19 cellular contexts compared by ENCODE assay signal in the genomic region with DNA sequence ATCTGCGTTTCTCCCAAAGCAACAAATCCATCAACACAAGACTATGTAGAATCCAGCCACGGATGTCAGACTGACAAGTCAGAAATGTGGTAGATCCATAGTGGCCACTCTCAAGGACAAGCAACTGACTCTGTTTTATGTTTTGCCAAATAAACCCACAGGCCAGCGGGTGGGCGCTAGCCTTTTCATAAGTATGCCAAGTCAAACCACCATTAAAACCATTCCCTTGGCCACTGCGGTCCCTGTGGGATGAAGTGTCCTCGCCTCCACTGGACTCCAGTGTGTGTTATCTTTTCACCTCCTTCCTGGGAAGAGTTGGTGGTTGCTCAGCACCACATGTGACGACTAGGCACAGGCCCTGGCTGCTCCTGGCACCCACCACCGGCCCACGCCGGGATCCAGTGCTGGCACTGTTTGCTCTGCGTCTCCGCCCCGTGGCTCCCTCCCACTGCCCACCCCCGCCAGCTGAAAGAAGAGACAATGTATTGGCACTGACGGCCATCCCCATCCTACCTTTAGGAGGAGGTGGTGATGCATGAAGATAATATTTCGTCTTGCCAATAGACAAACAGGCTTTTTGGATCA.
A peak's percentile ranks its signal among the peaks of the same experiment; 100 is the strongest.
DNase-seq lines count a peak whose midpoint lies in the region; ATAC-seq, FAIRE-seq and TF ChIP-seq lines count a peak whose summit lies in the region.
"Had no signal": no experiment of that assay in that cellular context is flagged by ENCODE, and none has a peak within 500 bp of the region (broad histone marks: within the 10 kb centered on the region; RNA-seq: fewer than 3 reads in every experiment).

No MANE protein-coding gene starts in this region.

- CTCF ChIA-PET in HEK293 (lab: Yijun Ruan, JAX) = no interaction called here

- H3K27ac Mint-ChIP-seq in osteocyte (ENCODE audit: unreplicated experiment) = no peak overlapping the region
- H3K27ac Mint-ChIP-seq in effector memory CD8-positive, alpha-beta T cell = no peak overlapping the region
- H3K27ac Mint-ChIP-seq: CD4-positive, alpha-beta T cell had no signal

- H3K27me3 ChIP-seq in mesendoderm (ENCODE audit: insufficient read depth, low read length, poor library complexity) = no peaks in the 10 kb centered on the region

- H3K4ac ChIP-seq in mesendoderm (ENCODE audit: low read depth, low read length) = no peak overlapping the region

- no peak overlapping the region for H2BK120ac ChIP-seq in mesendoderm (ENCODE audit: low read depth, low read length)

- H3K18ac ChIP-seq in mesendoderm (ENCODE audit: low read length) = no peak overlapping the region

- no peak overlapping the region for H3K4me3 ChIP-seq in HEK293 (ENCODE audit: low read depth, low read length)
- H3K4me3 ChIP-seq in mesendoderm (ENCODE audit: low read length) = no peak overlapping the region
- H3K4me3 ChIP-seq: A549, GM12878, HAP-1 had no signal

- H3K27me3 Mint-ChIP-seq in osteocyte (ENCODE audit: unreplicated experiment) = no peaks in the 10 kb centered on the region
- no peaks in the 10 kb centered on the region for H3K27me3 Mint-ChIP-seq in effector memory CD8-positive, alpha-beta T cell
- H3K27me3 Mint-ChIP-seq: CD4-positive, alpha-beta T cell had no signal

- H3K4me2 ChIP-seq in mesendoderm (ENCODE audit: low read length) = no peak overlapping the region
- H3K4me2 ChIP-seq: A549 had no signal

- no peak overlapping the region for H3K23ac ChIP-seq in mesendoderm (ENCODE audit: low read length)

- H3K79me1 ChIP-seq in mesendoderm (ENCODE audit: low read length) = no peaks in the 10 kb centered on the region

- peak overlapping the region; percentile 4 for H3K56ac ChIP-seq in mesendoderm (ENCODE audit: low read length)

- no peak for ATAC-seq in effector memory CD8-positive, alpha-beta T cell (replicated peaks)
- ATAC-seq: A549, GM12878 had no signal

- no peaks in the 10 kb centered on the region for H3K36me3 ChIP-seq in HEK293 (ENCODE audit: control insufficient read depth in 2 of 2, insufficient read depth in 1 of 2, low read length in 2 of 2)
- no peaks in the 10 kb centered on the region for H3K36me3 ChIP-seq in mesendoderm (ENCODE audit: control insufficient read depth, insufficient read depth, low read length)
- H3K36me3 ChIP-seq: HAP-1 had no signal

- no peaks in the 10 kb centered on the region for H3K79me2 ChIP-seq in mesendoderm (ENCODE audit: control insufficient read depth, insufficient read depth, low read length)

- no peak overlapping the region for H3K27ac ChIP-seq in HEK293 (ENCODE audit: extremely low read depth, low read depth, low read length)
- H3K27ac ChIP-seq in mesendoderm (ENCODE audit: low read depth, low read length) = no peak overlapping the region
- H3K27ac ChIP-seq: 22Rv1, A549, C4-2B had no signal

- no peak for FAIRE-seq in H54 (lab: Jason Lieb, UNC)
- FAIRE-seq: A549, GM12878, H1 had no signal

- no peak overlapping the region for H3K9ac ChIP-seq in mesendoderm (ENCODE audit: low read length)

- H3K4me3 Mint-ChIP-seq in osteocyte (ENCODE audit: unreplicated experiment) = no peak overlapping the region
- no peak overlapping the region for H3K4me3 Mint-ChIP-seq in effector memory CD8-positive, alpha-beta T cell
- H3K4me3 Mint-ChIP-seq: CD4-positive, alpha-beta T cell had no signal

- no peak overlapping the region for H4K8ac ChIP-seq in mesendoderm (ENCODE audit: low read depth, low read length)

- no peaks in the 10 kb centered on the region for H3K9me3 ChIP-seq in HEK293 (ENCODE audit: control insufficient read depth, insufficient read depth, low read depth, low read length)
- H3K9me3 ChIP-seq: A549, Caco-2, HAP-1 had no signal

- no peak overlapping the region for H2BK5ac ChIP-seq in mesendoderm (ENCODE audit: low read length)

- H3K4me1 Mint-ChIP-seq in osteocyte (ENCODE audit: unreplicated experiment) = no peaks in the 10 kb centered on the region
- peaks cover 0 to 2% of the 10 kb centered on the region in 2 donors for H3K4me1 Mint-ChIP-seq in effector memory CD8-positive, alpha-beta T cell (ENCODE audit: low read depth in 2 of 2)

- TF ChIP-seq POLR2A in H54 (IDR thresholded peaks at IDR 0.05; ENCODE audit: low read depth, low read length) = no peak

- TF ChIP-seq CTCF in HEK293 (tag by site-specific recombination; IDR thresholded peaks at IDR 0.05) (no peak), osteocyte (IDR thresholded peaks at IDR 0.05) (no peak)

- no peak overlapping the region for H4K5ac ChIP-seq in mesendoderm (ENCODE audit: low read length)

- no peak overlapping the region for H2AK5ac ChIP-seq in mesendoderm (ENCODE audit: low read length)

- POLR2A ChIA-PET in HEK293 (lab: Yijun Ruan, JAX) = no interaction called here

- H3K4me1 ChIP-seq in HEK293 (ENCODE audit: control insufficient read depth, insufficient read depth, low read length) (no peaks in the 10 kb centered on the region; the same call in 1 of the 2 replicates), mesendoderm (ENCODE audit: control insufficient read depth, low read depth, low read length) (no peaks in the 10 kb centered on the region)
- H3K4me1 ChIP-seq: A549, Caco-2 had no signal

- no peaks in the 10 kb centered on the region for H3K9me3 Mint-ChIP-seq in osteocyte (ENCODE audit: unreplicated experiment)
- no peaks in the 10 kb centered on the region for H3K9me3 Mint-ChIP-seq in effector memory CD8-positive, alpha-beta T cell
- H3K9me3 Mint-ChIP-seq: CD4-positive, alpha-beta T cell had no signal

- no peak overlapping the region for H2BK15ac ChIP-seq in mesendoderm (replicated peaks; ENCODE audit: low read depth)

- DNase-seq in astrocyte of the hippocampus (ENCODE audit: low read depth, low spot score) (peak; percentile 60), mesendoderm (no peak), osteocyte (ENCODE audit: extremely low spot score, unreplicated experiment) (peak; percentile 71), DMS153 (lab: John Stamatoyannopoulos, UW) (no peak), H54 (ENCODE audit: insufficient read length, low spot score) (no peak)
- DNase-seq in effector memory CD8-positive, alpha-beta T cell = no peak
- DNase-seq: AML-193; Caco-2; CD4-positive, alpha-beta T cell; DND-41; EL; IMR-90 had no signal

- no CpG with 5 or more reads among the region's 16 CpGs for WGBS in mesendoderm (ENCODE audit: extremely low coverage, insufficient coverage, low lambda C conversion rate)

- H3K36me3 Mint-ChIP-seq in osteocyte (ENCODE audit: unreplicated experiment) = no peaks in the 10 kb centered on the region
- H3K36me3 Mint-ChIP-seq in effector memory CD8-positive, alpha-beta T cell (ENCODE audit: insufficient read depth) = peaks cover 2% of the 10 kb centered on the region

TF ChIP-seq in HEK293, 187 proteins besides CTCF, POLR2A, EP300 and RAD21:
- TF ChIP-seq ZNF548 (tag by site-specific recombination; IDR thresholded peaks at IDR 0.05) = no peak
- TF ChIP-seq ZFHX2 (tag by site-specific recombination; conservative IDR thresholded peaks at IDR 0.05) = peak; percentile 88
- peak; percentile 97 for TF ChIP-seq EGR2 (tag by site-specific recombination; IDR thresholded peaks at IDR 0.05; ENCODE audit: low read depth)

Comparison
In these comparisons a context has a peak if more than half of its experiments do, and no peak if none do; other contexts are left out.
1. DNase-seq: peak in astrocyte of the hippocampus (single experiment) and osteocyte (single experiment); none in mesendoderm (single experiment), effector memory CD8-positive, alpha-beta T cell (0 of 3), DMS153 (single experiment) and H54 (single experiment).